In the genomic region with DNA sequence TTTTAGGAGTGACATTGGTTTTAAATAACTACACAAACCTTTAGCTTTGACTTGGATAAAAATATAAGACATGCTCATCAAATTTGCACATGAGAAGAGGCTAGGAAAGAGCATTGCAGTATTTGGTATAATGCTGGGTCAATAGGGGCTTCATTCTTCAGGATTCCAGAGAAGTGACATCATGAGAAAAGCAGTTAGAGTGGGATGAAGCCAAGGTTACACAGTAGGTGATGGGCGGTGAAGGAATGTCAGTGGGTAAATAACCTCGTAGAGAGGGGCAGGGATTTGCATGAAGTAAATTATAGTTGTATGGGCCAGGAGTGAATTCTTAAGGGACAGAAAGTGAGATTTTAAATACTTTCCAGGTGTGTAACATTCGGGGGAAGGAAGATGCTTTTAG, we compare ENCODE assay signal across 13 cellular contexts.
DNase-seq lines count a peak whose midpoint lies in the region; ATAC-seq and TF ChIP-seq lines count a peak whose summit lies in the region.
"Had no signal": no experiment of that assay in that cellular context is flagged by ENCODE, and none has a peak within 500 bp of the region (broad histone marks: within the 10 kb centered on the region; RNA-seq: fewer than 3 reads in every experiment).

No MANE protein-coding gene starts in this region.

- peaks cover 0 to 6% (median 0%) of the 10 kb centered on the region in 5 experiments for H3K9me3 Mint-ChIP-seq in brain

- no peak for ATAC-seq in HG03378 (IDR thresholded peaks at IDR 0.05; ENCODE audit: unreplicated experiment)
- no peak for ATAC-seq in HG02678 (IDR thresholded peaks at IDR 0.05; ENCODE audit: unreplicated experiment)
- ATAC-seq in foreskin keratinocyte = no peak
- ATAC-seq in HG03565 (IDR thresholded peaks at IDR 0.05; ENCODE audit: unreplicated experiment) = no peak
- ATAC-seq: activated CD8-positive, alpha-beta T cell treated with anti-CD3 and anti-CD28 coated beads, Interleukin-2, amount 10 ng/mL, durations not matched to agents 7 days and 5 days had no signal

- DNase-seq in A172 (ENCODE audit: low spot score) (peak; percentile 50), HS-5 (ENCODE audit: low read depth) (peak; percentile 30), kidney glomerular epithelial cell (lab: John Stamatoyannopoulos, UW) (peak; percentile 87), foreskin keratinocyte (no peak)
- DNase-seq: activated CD8-positive, alpha-beta T cell treated with anti-CD3 and anti-CD28 coated beads, Interleukin-2, amount 10 ng/mL, durations not matched to agents 7 days and 5 days; Karpas-422; NCI-H510A treated with DMSO at 0.1 percent for 48 hours; stimulated activated naive CD4-positive, alpha-beta T cell had no signal

- H3K4me1 ChIP-seq in foreskin keratinocyte = no peaks in the 10 kb centered on the region

- no peak overlapping the region for H3K27ac ChIP-seq in foreskin keratinocyte
- H3K27ac ChIP-seq: epithelial cell of prostate had no signal

- H3K4me3 Mint-ChIP-seq in brain = peak overlapping the region in 2 of 5 experiments; percentile 6 to 13
- H3K4me3 Mint-ChIP-seq: activated CD8-positive, alpha-beta T cell treated with anti-CD3 and anti-CD28 coated beads, Interleukin-2, amount 10 ng/mL, durations not matched to agents 7 days and 5 days had no signal

- no peak for TF ChIP-seq CTCF in brain (conservative IDR thresholded peaks at IDR 0.05)
- TF ChIP-seq CTCF in foreskin keratinocyte (conservative IDR thresholded peaks at IDR 0.05) = no peak

- peaks cover 12% of the 10 kb centered on the region for H3K27me3 ChIP-seq in foreskin keratinocyte

- H3K27ac Mint-ChIP-seq in brain = peak overlapping the region in 3 of 5 experiments; percentile 50 to 86 (median 85)
- H3K27ac Mint-ChIP-seq: activated CD8-positive, alpha-beta T cell treated with anti-CD3 and anti-CD28 coated beads, Interleukin-2, amount 10 ng/mL, durations not matched to agents 7 days and 5 days had no signal

- no peaks in the 10 kb centered on the region for H3K36me3 Mint-ChIP-seq in brain

- H3K27me3 Mint-ChIP-seq in brain = peaks cover 10% of the 10 kb centered on the region

- H3K4me1 Mint-ChIP-seq in brain = peaks cover 50% of the 10 kb centered on the region

Comparison
In these comparisons a context has a peak if more than half of its experiments do, and no peak if none do; other contexts are left out.
1. DNase-seq: peak in A172 (single experiment), HS-5 (single experiment) and kidney glomerular epithelial cell (single experiment); none in foreskin keratinocyte (0 of 2).